Comparison of ENCODE assay signal across 1 cellular context in the genomic region with DNA sequence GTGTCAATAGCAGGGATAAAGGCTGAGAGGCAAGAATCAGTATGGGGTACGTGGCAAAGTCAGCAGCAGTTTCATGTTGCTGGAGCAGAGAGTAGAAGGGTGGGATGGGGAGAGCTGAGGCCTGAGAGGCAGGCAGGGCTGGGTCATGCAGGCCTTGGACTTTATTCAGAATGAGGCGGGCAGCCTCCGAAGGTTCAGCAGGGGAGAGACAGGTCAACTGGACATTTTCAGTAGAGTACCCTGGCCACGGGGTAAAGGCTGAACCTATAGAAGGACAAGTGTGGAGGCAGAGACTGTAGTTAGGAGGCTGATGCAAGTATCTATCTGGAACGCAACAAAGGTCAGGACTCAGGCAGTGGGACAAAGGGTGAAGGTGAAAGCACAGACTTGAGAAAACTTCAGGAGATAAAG.
TF ChIP-seq lines count a peak whose summit lies in the region.

No MANE protein-coding gene starts in this region.

TF ChIP-seq in HepG2, 621 proteins besides CTCF, POLR2A, EP300 and RAD21 (continued from another document and continues in another):
- TF ChIP-seq ATF7 (IDR thresholded peaks at IDR 0.05) (no peak), ATF7 (CRISPR knock-in tag; IDR thresholded peaks at IDR 0.05) (no peak), ESRRA (CRISPR knock-in tag; IDR thresholded peaks at IDR 0.05; ENCODE audit: low read depth) (peak; percentile 84), ZNF501 (CRISPR knock-in tag; IDR thresholded peaks at IDR 0.05) (0 out of 2 replicates have a peak, but pooled peaks have one; percentile 21), ZNF234 (CRISPR knock-in tag; conservative IDR thresholded peaks at IDR 0.05) (no peak), TBL1XR1 (IDR thresholded peaks at IDR 0.05; ENCODE audit: borderline replicate concordance, low read length, partially characterized antibody) (peak; percentile 50), ZNF678 (CRISPR knock-in tag; IDR thresholded peaks at IDR 0.05) (no peak), ZNF570 (CRISPR knock-in tag; IDR thresholded peaks at IDR 0.05; ENCODE audit: borderline replicate concordance) (no peak), RARA (CRISPR knock-in tag; IDR thresholded peaks at IDR 0.05) (peak; percentile 74), ZBTB8A (CRISPR knock-in tag; IDR thresholded peaks at IDR 0.05; ENCODE audit: borderline replicate concordance, low read depth) (no peak), ZFX (CRISPR knock-in tag; IDR thresholded peaks at IDR 0.05; ENCODE audit: low read depth) (peak; percentile 42; the same call in 1 of the 2 replicates), ZNF44 (CRISPR knock-in tag; IDR thresholded peaks at IDR 0.05) (no peak), HNF4A (CRISPR knock-in tag; IDR thresholded peaks at IDR 0.05) (peak; percentile 76), ZNF766 (CRISPR knock-in tag; IDR thresholded peaks at IDR 0.05; ENCODE audit: borderline replicate concordance) (no peak)
- TF ChIP-seq, protein P1, sequence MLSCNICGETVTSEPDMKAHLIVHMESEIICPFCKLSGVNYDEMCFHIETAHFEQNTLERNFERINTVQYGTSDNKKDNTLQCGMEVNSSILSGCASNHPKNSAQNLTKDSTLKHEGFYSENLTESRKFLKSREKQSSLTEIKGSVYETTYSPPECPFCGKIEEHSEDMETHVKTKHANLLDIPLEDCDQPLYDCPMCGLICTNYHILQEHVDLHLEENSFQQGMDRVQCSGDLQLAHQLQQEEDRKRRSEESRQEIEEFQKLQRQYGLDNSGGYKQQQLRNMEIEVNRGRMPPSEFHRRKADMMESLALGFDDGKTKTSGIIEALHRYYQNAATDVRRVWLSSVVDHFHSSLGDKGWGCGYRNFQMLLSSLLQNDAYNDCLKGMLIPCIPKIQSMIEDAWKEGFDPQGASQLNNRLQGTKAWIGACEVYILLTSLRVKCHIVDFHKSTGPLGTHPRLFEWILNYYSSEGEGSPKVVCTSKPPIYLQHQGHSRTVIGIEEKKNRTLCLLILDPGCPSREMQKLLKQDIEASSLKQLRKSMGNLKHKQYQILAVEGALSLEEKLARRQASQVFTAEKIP (CRISPR knock-in tag; IDR thresholded peaks at IDR 0.05; ENCODE audit: borderline replicate concordance): no peak
- TF ChIP-seq, protein P2, sequence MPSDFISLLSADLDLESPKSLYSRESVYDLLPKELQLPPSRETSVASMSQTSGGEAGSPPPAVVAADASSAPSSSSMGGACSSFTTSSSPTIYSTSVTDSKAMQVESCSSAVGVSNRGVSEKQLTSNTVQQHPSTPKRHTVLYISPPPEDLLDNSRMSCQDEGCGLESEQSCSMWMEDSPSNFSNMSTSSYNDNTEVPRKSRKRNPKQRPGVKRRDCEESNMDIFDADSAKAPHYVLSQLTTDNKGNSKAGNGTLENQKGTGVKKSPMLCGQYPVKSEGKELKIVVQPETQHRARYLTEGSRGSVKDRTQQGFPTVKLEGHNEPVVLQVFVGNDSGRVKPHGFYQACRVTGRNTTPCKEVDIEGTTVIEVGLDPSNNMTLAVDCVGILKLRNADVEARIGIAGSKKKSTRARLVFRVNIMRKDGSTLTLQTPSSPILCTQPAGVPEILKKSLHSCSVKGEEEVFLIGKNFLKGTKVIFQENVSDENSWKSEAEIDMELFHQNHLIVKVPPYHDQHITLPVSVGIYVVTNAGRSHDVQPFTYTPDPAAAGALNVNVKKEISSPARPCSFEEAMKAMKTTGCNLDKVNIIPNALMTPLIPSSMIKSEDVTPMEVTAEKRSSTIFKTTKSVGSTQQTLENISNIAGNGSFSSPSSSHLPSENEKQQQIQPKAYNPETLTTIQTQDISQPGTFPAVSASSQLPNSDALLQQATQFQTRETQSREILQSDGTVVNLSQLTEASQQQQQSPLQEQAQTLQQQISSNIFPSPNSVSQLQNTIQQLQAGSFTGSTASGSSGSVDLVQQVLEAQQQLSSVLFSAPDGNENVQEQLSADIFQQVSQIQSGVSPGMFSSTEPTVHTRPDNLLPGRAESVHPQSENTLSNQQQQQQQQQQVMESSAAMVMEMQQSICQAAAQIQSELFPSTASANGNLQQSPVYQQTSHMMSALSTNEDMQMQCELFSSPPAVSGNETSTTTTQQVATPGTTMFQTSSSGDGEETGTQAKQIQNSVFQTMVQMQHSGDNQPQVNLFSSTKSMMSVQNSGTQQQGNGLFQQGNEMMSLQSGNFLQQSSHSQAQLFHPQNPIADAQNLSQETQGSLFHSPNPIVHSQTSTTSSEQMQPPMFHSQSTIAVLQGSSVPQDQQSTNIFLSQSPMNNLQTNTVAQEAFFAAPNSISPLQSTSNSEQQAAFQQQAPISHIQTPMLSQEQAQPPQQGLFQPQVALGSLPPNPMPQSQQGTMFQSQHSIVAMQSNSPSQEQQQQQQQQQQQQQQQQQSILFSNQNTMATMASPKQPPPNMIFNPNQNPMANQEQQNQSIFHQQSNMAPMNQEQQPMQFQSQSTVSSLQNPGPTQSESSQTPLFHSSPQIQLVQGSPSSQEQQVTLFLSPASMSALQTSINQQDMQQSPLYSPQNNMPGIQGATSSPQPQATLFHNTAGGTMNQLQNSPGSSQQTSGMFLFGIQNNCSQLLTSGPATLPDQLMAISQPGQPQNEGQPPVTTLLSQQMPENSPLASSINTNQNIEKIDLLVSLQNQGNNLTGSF (CRISPR knock-in tag; IDR thresholded peaks at IDR 0.05): no peak
- TF ChIP-seq, protein P3, sequence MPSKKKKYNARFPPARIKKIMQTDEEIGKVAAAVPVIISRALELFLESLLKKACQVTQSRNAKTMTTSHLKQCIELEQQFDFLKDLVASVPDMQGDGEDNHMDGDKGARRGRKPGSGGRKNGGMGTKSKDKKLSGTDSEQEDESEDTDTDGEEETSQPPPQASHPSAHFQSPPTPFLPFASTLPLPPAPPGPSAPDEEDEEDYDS (CRISPR knock-in tag; IDR thresholded peaks at IDR 0.05): no peak
- TF ChIP-seq, protein P4, sequence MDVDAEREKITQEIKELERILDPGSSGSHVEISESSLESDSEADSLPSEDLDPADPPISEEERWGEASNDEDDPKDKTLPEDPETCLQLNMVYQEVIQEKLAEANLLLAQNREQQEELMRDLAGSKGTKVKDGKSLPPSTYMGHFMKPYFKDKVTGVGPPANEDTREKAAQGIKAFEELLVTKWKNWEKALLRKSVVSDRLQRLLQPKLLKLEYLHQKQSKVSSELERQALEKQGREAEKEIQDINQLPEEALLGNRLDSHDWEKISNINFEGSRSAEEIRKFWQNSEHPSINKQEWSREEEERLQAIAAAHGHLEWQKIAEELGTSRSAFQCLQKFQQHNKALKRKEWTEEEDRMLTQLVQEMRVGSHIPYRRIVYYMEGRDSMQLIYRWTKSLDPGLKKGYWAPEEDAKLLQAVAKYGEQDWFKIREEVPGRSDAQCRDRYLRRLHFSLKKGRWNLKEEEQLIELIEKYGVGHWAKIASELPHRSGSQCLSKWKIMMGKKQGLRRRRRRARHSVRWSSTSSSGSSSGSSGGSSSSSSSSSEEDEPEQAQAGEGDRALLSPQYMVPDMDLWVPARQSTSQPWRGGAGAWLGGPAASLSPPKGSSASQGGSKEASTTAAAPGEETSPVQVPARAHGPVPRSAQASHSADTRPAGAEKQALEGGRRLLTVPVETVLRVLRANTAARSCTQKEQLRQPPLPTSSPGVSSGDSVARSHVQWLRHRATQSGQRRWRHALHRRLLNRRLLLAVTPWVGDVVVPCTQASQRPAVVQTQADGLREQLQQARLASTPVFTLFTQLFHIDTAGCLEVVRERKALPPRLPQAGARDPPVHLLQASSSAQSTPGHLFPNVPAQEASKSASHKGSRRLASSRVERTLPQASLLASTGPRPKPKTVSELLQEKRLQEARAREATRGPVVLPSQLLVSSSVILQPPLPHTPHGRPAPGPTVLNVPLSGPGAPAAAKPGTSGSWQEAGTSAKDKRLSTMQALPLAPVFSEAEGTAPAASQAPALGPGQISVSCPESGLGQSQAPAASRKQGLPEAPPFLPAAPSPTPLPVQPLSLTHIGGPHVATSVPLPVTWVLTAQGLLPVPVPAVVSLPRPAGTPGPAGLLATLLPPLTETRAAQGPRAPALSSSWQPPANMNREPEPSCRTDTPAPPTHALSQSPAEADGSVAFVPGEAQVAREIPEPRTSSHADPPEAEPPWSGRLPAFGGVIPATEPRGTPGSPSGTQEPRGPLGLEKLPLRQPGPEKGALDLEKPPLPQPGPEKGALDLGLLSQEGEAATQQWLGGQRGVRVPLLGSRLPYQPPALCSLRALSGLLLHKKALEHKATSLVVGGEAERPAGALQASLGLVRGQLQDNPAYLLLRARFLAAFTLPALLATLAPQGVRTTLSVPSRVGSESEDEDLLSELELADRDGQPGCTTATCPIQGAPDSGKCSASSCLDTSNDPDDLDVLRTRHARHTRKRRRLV (CRISPR knock-in tag; IDR thresholded peaks at IDR 0.05): no peak
- TF ChIP-seq, protein P5, sequence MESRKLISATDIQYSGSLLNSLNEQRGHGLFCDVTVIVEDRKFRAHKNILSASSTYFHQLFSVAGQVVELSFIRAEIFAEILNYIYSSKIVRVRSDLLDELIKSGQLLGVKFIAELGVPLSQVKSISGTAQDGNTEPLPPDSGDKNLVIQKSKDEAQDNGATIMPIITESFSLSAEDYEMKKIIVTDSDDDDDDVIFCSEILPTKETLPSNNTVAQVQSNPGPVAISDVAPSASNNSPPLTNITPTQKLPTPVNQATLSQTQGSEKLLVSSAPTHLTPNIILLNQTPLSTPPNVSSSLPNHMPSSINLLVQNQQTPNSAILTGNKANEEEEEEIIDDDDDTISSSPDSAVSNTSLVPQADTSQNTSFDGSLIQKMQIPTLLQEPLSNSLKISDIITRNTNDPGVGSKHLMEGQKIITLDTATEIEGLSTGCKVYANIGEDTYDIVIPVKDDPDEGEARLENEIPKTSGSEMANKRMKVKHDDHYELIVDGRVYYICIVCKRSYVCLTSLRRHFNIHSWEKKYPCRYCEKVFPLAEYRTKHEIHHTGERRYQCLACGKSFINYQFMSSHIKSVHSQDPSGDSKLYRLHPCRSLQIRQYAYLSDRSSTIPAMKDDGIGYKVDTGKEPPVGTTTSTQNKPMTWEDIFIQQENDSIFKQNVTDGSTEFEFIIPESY (CRISPR knock-in tag; IDR thresholded peaks at IDR 0.05): no peak
- TF ChIP-seq, protein P6, sequence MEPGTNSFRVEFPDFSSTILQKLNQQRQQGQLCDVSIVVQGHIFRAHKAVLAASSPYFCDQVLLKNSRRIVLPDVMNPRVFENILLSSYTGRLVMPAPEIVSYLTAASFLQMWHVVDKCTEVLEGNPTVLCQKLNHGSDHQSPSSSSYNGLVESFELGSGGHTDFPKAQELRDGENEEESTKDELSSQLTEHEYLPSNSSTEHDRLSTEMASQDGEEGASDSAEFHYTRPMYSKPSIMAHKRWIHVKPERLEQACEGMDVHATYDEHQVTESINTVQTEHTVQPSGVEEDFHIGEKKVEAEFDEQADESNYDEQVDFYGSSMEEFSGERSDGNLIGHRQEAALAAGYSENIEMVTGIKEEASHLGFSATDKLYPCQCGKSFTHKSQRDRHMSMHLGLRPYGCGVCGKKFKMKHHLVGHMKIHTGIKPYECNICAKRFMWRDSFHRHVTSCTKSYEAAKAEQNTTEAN (CRISPR knock-in tag; conservative IDR thresholded peaks at IDR 0.05): no peak
- TF ChIP-seq, protein P7, sequence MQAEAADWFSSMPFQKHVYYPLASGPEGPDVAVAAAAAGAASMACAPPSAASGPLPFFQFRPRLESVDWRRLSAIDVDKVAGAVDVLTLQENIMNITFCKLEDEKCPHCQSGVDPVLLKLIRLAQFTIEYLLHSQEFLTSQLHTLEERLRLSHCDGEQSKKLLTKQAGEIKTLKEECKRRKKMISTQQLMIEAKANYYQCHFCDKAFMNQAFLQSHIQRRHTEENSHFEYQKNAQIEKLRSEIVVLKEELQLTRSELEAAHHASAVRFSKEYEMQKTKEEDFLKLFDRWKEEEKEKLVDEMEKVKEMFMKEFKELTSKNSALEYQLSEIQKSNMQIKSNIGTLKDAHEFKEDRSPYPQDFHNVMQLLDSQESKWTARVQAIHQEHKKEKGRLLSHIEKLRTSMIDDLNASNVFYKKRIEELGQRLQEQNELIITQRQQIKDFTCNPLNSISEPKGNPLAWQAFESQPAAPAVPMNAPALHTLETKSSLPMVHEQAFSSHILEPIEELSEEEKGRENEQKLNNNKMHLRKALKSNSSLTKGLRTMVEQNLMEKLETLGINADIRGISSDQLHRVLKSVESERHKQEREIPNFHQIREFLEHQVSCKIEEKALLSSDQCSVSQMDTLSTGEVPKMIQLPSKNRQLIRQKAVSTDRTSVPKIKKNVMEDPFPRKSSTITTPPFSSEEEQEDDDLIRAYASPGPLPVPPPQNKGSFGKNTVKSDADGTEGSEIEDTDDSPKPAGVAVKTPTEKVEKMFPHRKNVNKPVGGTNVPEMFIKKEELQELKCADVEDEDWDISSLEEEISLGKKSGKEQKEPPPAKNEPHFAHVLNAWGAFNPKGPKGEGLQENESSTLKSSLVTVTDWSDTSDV (CRISPR knock-in tag; IDR thresholded peaks at IDR 0.05): no peak
- TF ChIP-seq, protein P8, sequence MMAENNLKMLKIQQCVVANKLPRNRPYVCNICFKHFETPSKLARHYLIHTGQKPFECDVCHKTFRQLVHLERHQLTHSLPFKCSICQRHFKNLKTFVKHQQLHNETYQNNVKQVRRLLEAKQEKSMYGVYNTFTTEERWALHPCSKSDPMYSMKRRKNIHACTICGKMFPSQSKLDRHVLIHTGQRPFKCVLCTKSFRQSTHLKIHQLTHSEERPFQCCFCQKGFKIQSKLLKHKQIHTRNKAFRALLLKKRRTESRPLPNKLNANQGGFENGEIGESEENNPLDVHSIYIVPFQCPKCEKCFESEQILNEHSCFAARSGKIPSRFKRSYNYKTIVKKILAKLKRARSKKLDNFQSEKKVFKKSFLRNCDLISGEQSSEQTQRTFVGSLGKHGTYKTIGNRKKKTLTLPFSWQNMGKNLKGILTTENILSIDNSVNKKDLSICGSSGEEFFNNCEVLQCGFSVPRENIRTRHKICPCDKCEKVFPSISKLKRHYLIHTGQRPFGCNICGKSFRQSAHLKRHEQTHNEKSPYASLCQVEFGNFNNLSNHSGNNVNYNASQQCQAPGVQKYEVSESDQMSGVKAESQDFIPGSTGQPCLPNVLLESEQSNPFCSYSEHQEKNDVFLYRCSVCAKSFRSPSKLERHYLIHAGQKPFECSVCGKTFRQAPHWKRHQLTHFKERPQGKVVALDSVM (CRISPR knock-in tag; IDR thresholded peaks at IDR 0.05): peak; percentile 76; the same call in 1 of the 2 replicates
- TF ChIP-seq, protein P9, sequence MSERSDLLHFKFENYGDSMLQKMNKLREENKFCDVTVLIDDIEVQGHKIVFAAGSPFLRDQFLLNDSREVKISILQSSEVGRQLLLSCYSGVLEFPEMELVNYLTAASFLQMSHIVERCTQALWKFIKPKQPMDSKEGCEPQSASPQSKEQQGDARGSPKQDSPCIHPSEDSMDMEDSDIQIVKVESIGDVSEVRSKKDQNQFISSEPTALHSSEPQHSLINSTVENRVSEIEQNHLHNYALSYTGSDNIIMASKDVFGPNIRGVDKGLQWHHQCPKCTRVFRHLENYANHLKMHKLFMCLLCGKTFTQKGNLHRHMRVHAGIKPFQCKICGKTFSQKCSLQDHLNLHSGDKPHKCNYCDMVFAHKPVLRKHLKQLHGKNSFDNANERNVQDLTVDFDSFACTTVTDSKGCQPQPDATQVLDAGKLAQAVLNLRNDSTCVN (CRISPR knock-in tag; IDR thresholded peaks at IDR 0.05; ENCODE audit: borderline replicate concordance): no peak
- TF ChIP-seq, protein P10, sequence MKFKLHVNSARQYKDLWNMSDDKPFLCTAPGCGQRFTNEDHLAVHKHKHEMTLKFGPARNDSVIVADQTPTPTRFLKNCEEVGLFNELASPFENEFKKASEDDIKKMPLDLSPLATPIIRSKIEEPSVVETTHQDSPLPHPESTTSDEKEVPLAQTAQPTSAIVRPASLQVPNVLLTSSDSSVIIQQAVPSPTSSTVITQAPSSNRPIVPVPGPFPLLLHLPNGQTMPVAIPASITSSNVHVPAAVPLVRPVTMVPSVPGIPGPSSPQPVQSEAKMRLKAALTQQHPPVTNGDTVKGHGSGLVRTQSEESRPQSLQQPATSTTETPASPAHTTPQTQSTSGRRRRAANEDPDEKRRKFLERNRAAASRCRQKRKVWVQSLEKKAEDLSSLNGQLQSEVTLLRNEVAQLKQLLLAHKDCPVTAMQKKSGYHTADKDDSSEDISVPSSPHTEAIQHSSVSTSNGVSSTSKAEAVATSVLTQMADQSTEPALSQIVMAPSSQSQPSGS (CRISPR knock-in tag; IDR thresholded peaks at IDR 0.05): no peak
